ENCODE assay signal across 26 cellular contexts in the genomic region with DNA sequence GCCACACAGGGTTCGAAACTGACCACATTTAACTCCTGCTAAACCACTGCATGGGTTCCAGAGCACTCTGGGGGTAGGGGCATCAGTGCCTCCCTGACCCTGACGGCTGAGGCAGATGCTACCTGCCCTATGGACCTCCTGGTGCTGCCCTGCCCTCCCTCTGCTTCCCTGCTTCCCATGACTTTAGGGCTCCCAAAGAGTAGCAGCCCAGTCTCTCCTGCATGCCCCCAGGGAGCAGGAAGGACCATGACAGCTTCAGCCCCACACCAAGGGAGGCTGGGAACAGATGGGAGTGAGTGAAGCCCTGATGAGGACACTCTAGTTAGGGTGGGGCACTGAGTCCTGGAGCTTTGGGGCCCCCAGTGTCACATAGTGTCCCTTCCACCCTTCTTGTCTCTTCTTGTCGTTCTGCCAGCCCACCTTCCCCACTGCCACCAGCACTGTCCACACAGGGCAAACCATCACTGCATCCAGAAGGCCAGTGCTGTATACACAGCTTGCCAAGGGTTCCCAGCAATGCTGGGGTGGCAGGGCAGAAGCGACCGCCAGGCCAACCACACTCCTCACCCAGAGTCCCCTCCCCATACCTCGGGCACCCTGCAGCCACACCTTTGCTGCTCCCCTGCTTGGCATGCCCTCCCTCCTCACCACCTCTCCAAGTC. TPM values are rescaled to one million over a fixed set of nuclear protein-coding genes. Genes with fewer than 3 reads are reported as not detected.
"Had no signal": no experiment of that assay in that cellular context is flagged by ENCODE, and none has a peak within 500 bp of the region (broad histone marks: within the 10 kb centered on the region; RNA-seq: fewer than 3 reads in every experiment).

No MANE protein-coding gene starts in this region.

- H3K9me3 ChIP-seq: right lobe of liver, thoracic aorta had no signal

- H3K27ac Mint-ChIP-seq: activated B cell treated with CpG ODN at 0.5 μM for 24 hours; activated CD4-positive, alpha-beta T cell treated with anti-CD3 and anti-CD28 coated beads for 36 hours; activated naive CD4-positive, alpha-beta T cell treated with anti-CD3 and anti-CD28 coated beads, Interleukin-2, amount 50 U/mL, for 24 hours; activated naive CD8-positive, alpha-beta T cell treated with anti-CD3 and anti-CD28 coated beads, Interleukin-2, amount 50 U/mL, for 24 hours; activated T-helper 2 cell treated with anti-CD3 and anti-CD28 coated beads, Interferon-gamma antibody, Interleukin-2, Interleukin-4, amounts not matched to agents 10 μg/mL and 5 μg/mL and 100 μg/mL, durations not matched to agents 14 hours and 24 hours and 36 hours; dendritic cell treated with granulocyte-macrophage colony-stimulating factor and Interleukin-4, amounts not matched to agents 40 ng/mL and 50 ng/mL, for 4 days; mesothelial cell of epicardium; naive B cell; neural progenitor cell; stimulated activated naive CD8-positive, alpha-beta T cell treated with anti-CD3 and anti-CD28 coated beads, Interleukin-15, Interleukin-2, amounts not matched to agents 100 ng/mL and 50 ng/mL, for 24 hours; T-helper 2 cell treated with Interferon-gamma antibody and Interleukin-4, amounts not matched to agents 5 μg/mL and 100 μg/mL, for 36 hours had no signal

- H3K4me1 ChIP-seq: neural progenitor cell, right lobe of liver had no signal

- H3K27ac ChIP-seq: neural progenitor cell, right lobe of liver, thoracic aorta had no signal

- H3K27me3 ChIP-seq: neural progenitor cell, right lobe of liver had no signal

- H3K4me1 Mint-ChIP-seq: activated B cell treated with CpG ODN at 0.5 μM for 24 hours; activated CD4-positive, alpha-beta T cell treated with anti-CD3 and anti-CD28 coated beads for 36 hours; activated naive CD4-positive, alpha-beta T cell treated with anti-CD3 and anti-CD28 coated beads, Interleukin-2, amount 50 U/mL, for 24 hours; activated naive CD8-positive, alpha-beta T cell treated with anti-CD3 and anti-CD28 coated beads, Interleukin-2, amount 50 U/mL, for 24 hours; mesothelial cell of epicardium; neural progenitor cell had no signal

- DNase-seq: activated B cell treated with CpG ODN at 0.5 μM for 24 hours; activated CD4-positive, alpha-beta T cell treated with anti-CD3 and anti-CD28 coated beads for 36 hours; activated naive CD8-positive, alpha-beta T cell treated with anti-CD3 and anti-CD28 coated beads, Interleukin-2, amount 50 U/mL, for 24 hours; activated T-cell treated with anti-CD3 and anti-CD28 coated beads, Interleukin-2, amount 50 U/mL, for 4 hours; amygdala; central memory CD4-positive, alpha-beta T cell; effector CD4-positive, alpha-beta T cell; left cardiac atrium; mammary epithelial cell; naive B cell; occipital lobe; stimulated activated CD4-positive, alpha-beta T cell treated with anti-CD3 and anti-CD28 coated beads, Interleukin-2, amount 100 ng/mL, for 48 hours; T-helper 1 cell; trophoblast cell had no signal

- H3K9me3 Mint-ChIP-seq: activated B cell treated with CpG ODN at 0.5 μM for 24 hours; activated naive CD4-positive, alpha-beta T cell treated with anti-CD3 and anti-CD28 coated beads, Interleukin-2, amount 50 U/mL, for 24 hours; activated naive CD8-positive, alpha-beta T cell treated with anti-CD3 and anti-CD28 coated beads, Interleukin-2, amount 50 U/mL, for 24 hours; activated T-cell treated with anti-CD3 and anti-CD28 coated beads, Interleukin-2, amount 50 U/mL, for 4 hours; activated T-helper 2 cell treated with anti-CD3 and anti-CD28 coated beads, Interferon-gamma antibody, Interleukin-2, Interleukin-4, amounts not matched to agents 10 μg/mL and 5 μg/mL and 100 μg/mL, durations not matched to agents 14 hours and 24 hours and 36 hours; dendritic cell treated with granulocyte-macrophage colony-stimulating factor and Interleukin-4, amounts not matched to agents 40 ng/mL and 50 ng/mL, for 4 days; mesothelial cell of epicardium; naive B cell; neural progenitor cell; stimulated activated naive CD8-positive, alpha-beta T cell treated with anti-CD3 and anti-CD28 coated beads, Interleukin-15, Interleukin-2, amounts not matched to agents 100 ng/mL and 50 ng/mL, for 24 hours; T-helper 2 cell treated with Interferon-gamma antibody and Interleukin-4, amounts not matched to agents 5 μg/mL and 100 μg/mL, for 36 hours had no signal

- H3K27me3 Mint-ChIP-seq: activated CD4-positive, alpha-beta T cell treated with anti-CD3 and anti-CD28 coated beads for 36 hours; dendritic cell treated with granulocyte-macrophage colony-stimulating factor and Interleukin-4, amounts not matched to agents 40 ng/mL and 50 ng/mL, for 4 days; stimulated activated naive CD8-positive, alpha-beta T cell treated with anti-CD3 and anti-CD28 coated beads, Interleukin-15, Interleukin-2, amounts not matched to agents 100 ng/mL and 50 ng/mL, for 24 hours had no signal

- H3K9ac ChIP-seq: neural progenitor cell had no signal

- FAIRE-seq: endometrium, frontal cortex, keratinocyte had no signal

- H3K4me3 ChIP-seq: neural progenitor cell, right lobe of liver, thoracic aorta had no signal

- H3K36me3 ChIP-seq: neural progenitor cell, right lobe of liver had no signal

- ATAC-seq: activated CD4-positive, alpha-beta T cell treated with anti-CD3 and anti-CD28 coated beads for 36 hours; activated naive CD8-positive, alpha-beta T cell treated with anti-CD3 and anti-CD28 coated beads, Interleukin-2, amount 50 U/mL, for 24 hours; activated T-cell treated with anti-CD3 and anti-CD28 coated beads, Interleukin-2, amount 50 U/mL, for 4 hours; left cardiac atrium; right lobe of liver had no signal

- H3K4me3 Mint-ChIP-seq: activated B cell treated with CpG ODN at 0.5 μM for 24 hours; activated CD4-positive, alpha-beta T cell treated with anti-CD3 and anti-CD28 coated beads for 36 hours; activated naive CD4-positive, alpha-beta T cell treated with anti-CD3 and anti-CD28 coated beads, Interleukin-2, amount 50 U/mL, for 24 hours; activated naive CD8-positive, alpha-beta T cell treated with anti-CD3 and anti-CD28 coated beads, Interleukin-2, amount 50 U/mL, for 24 hours; activated T-cell treated with anti-CD3 and anti-CD28 coated beads, Interleukin-2, amount 50 U/mL, for 4 hours; dendritic cell treated with granulocyte-macrophage colony-stimulating factor and Interleukin-4, amounts not matched to agents 40 ng/mL and 50 ng/mL, for 4 days; mesothelial cell of epicardium; naive B cell; neural progenitor cell; stimulated activated naive CD8-positive, alpha-beta T cell treated with anti-CD3 and anti-CD28 coated beads, Interleukin-15, Interleukin-2, amounts not matched to agents 100 ng/mL and 50 ng/mL, for 24 hours; T-helper 2 cell treated with Interferon-gamma antibody and Interleukin-4, amounts not matched to agents 5 μg/mL and 100 μg/mL, for 36 hours had no signal

- H3K36me3 Mint-ChIP-seq: activated naive CD4-positive, alpha-beta T cell treated with anti-CD3 and anti-CD28 coated beads, Interleukin-2, amount 50 U/mL, for 24 hours; mesothelial cell of epicardium; naive B cell had no signal

RNA-seq across cellular contexts. Expression of gene RAB6B, which starts 59.1 kb away (rescaled TPM):
- total RNA-seq: activated B cell treated with CpG ODN at 0.5 μM for 24 hours had no signal
